8 cellular contexts compared by ENCODE assay signal in genomic region chr12:49059385-49060232, GRCh38.
DNase-seq lines count a peak whose midpoint lies in the region; ATAC-seq and TF ChIP-seq lines count a peak whose summit lies in the region.

No MANE protein-coding gene starts in this region.

- no peaks in the 10 kb centered on the region for H3K9me3 Mint-ChIP-seq in stimulated activated effector memory CD8-positive, alpha-beta T cell treated with anti-CD3 and anti-CD28 coated beads, Interleukin-12 subunit alpha, Interleukin-12 subunit beta, amount 100 ng/mL, for 72 hours

- ATAC-seq in GM21737 (IDR thresholded peaks at IDR 0.05; ENCODE audit: unreplicated experiment) (peak; percentile 18), HG03457 (IDR thresholded peaks at IDR 0.05; ENCODE audit: unreplicated experiment) (no peak)
- peak; percentile 25 for ATAC-seq in stimulated activated effector memory CD8-positive, alpha-beta T cell treated with anti-CD3 and anti-CD28 coated beads, Interleukin-12 subunit alpha, Interleukin-12 subunit beta, amount 100 ng/mL, for 72 hours

- peaks cover 62% of the 10 kb centered on the region for H3K4me1 Mint-ChIP-seq in stimulated activated effector memory CD8-positive, alpha-beta T cell treated with anti-CD3 and anti-CD28 coated beads, Interleukin-12 subunit alpha, Interleukin-12 subunit beta, amount 100 ng/mL, for 72 hours

- H3K4me3 ChIP-seq in NB4 (ENCODE audit: low read depth, low read length): peak overlapping the region; percentile 81
- peak overlapping the region; percentile 95 for H3K4me3 ChIP-seq in astrocyte of the spinal cord (ENCODE audit: low read depth, low read length)

- H3K36me3 Mint-ChIP-seq in stimulated activated effector memory CD8-positive, alpha-beta T cell treated with anti-CD3 and anti-CD28 coated beads, Interleukin-12 subunit alpha, Interleukin-12 subunit beta, amount 100 ng/mL, for 72 hours: peaks cover 29% of the 10 kb centered on the region

- no peak for TF ChIP-seq CTCF in NB4 (IDR thresholded peaks at IDR 0.05; ENCODE audit: low read depth, low read length)
- TF ChIP-seq CTCF in astrocyte of the spinal cord (IDR thresholded peaks at IDR 0.05; ENCODE audit: low read depth, low read length): no peak

- H3K4me3 Mint-ChIP-seq in stimulated activated effector memory CD8-positive, alpha-beta T cell treated with anti-CD3 and anti-CD28 coated beads, Interleukin-12 subunit alpha, Interleukin-12 subunit beta, amount 100 ng/mL, for 72 hours: peak overlapping the region; percentile 93

- peak; percentile 8 for TF ChIP-seq POLR2A in NB4 (IDR thresholded peaks at IDR 0.05; ENCODE audit: extremely low read depth, insufficient read length)

- DNase-seq in EL (peak; percentile 18), NB4 (ENCODE audit: low read depth) (peak; percentile 60), astrocyte of the spinal cord (ENCODE audit: low read depth, low spot score) (no peak), iris pigment epithelial cell (ENCODE audit: low read depth) (peak; percentile 35), DMS79 (lab: John Stamatoyannopoulos, UW) (no peak)
- peak; percentile 15 to 59 for DNase-seq in stimulated activated effector memory CD8-positive, alpha-beta T cell treated with anti-CD3 and anti-CD28 coated beads, Interleukin-12 subunit alpha, Interleukin-12 subunit beta, amount 100 ng/mL, for 72 hours (ENCODE audit: low spot score in 2 of 2)

- in situ Hi-C loops in astrocyte of the spinal cord (cut with HindIII; ENCODE audit: low sequenced_read_pairs): no loop called here

- H3K27ac Mint-ChIP-seq in stimulated activated effector memory CD8-positive, alpha-beta T cell treated with anti-CD3 and anti-CD28 coated beads, Interleukin-12 subunit alpha, Interleukin-12 subunit beta, amount 100 ng/mL, for 72 hours: peak overlapping the region; percentile 94

Comparison
In these comparisons a context has a peak if more than half of its experiments do, and no peak if none do; other contexts are left out.
1. DNase-seq: peak in EL (single experiment), NB4 (single experiment), iris pigment epithelial cell (single experiment) and stimulated activated effector memory CD8-positive, alpha-beta T cell treated with anti-CD3 and anti-CD28 coated beads, Interleukin-12 subunit alpha, Interleukin-12 subunit beta, amount 100 ng/mL, for 72 hours (2 of 2); none in astrocyte of the spinal cord (single experiment) and DMS79 (single experiment).